ENCODE assay signal across 8 cellular contexts in the genomic region with DNA sequence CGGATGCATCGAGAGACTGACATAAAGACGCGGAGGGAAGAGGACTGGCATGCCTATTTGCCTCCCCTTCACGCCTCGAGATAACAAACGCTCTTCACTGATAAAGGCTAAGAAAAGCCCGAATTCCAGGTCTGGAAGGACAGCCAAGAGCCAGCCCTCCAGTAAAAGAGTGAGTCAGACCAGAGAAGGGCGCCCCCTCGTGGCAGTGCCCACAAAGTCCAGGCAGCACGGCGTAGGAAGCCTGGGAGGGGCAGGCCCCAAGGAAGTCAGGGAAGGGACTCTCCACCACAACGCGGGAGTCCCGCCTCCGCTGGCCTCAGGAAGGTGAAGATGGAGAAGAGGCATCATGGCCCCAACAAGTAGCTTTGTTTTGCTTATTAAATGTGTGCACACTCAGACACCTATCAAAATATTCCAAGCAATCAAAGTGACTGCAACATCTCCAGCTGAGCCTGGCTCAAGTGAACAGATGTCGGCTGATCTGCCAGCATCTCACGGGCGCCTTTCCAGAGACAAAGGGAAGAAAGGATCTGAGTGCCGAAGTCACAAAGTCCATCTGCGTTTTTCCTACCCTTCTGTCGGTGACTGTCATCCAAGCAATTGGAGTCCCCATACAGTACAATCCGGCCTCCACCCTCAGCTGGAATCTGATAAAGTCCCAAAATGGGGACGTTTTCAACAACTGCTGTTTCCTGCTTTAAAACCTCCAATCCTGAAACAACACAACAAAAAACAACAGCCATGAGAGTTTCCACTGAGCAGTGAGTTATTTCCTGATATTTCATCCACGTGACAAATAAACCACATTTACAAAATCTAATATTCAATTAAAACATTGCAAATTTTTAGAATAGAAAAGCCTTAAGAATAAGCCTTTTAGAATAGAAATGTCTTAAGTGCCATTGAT. TPM values are rescaled to one million over a fixed set of nuclear protein-coding genes. Genes with fewer than 3 reads are reported as not detected.
A peak's percentile ranks its signal among the peaks of the same experiment; 100 is the strongest.
DNase-seq lines count a peak whose midpoint lies in the region; ATAC-seq, FAIRE-seq and TF ChIP-seq lines count a peak whose summit lies in the region.

No MANE protein-coding gene starts in this region.

- H2AFZ ChIP-seq in HepG2 (ENCODE audit: low read length), result no peak overlapping the region

- TF ChIP-seq POLR2A in HepG2 (IDR thresholded peaks at IDR 0.05; ENCODE audit: insufficient read depth in 1 of 2, low read depth in 2 of 2, low read length in 2 of 2), result no peak

- H3K27ac ChIP-seq in colonic mucosa (no peak overlapping the region), HepG2 (ENCODE audit: extremely low read length, insufficient read depth, low read length) (no peak overlapping the region)

- H3K4me3 ChIP-seq in colonic mucosa (no peak overlapping the region), HepG2 (replicated peaks in 1 of 3; ENCODE audit: insufficient read depth in 1 of 3, low read depth in 2 of 3, low read length in 3 of 3) (no peak overlapping the region)

- TF ChIP-seq EP300 in HepG2 (IDR thresholded peaks at IDR 0.05; ENCODE audit: low read depth in 2 of 2, low read length in 2 of 2), result no peak
- no peak for TF ChIP-seq EP300 in HepG2 (CRISPR knock-in tag; IDR thresholded peaks at IDR 0.05; ENCODE audit: borderline replicate concordance)

- in situ Hi-C loops in HepG2 (cut with HindIII; ENCODE audit: extremely low pct_ligation_motif_present, low pct_unique_long_range_greater_than_20kb), result no loop called here

- BruUV-seq in HepG2 (replicated peaks; lab: Mats Ljungman, UMichigan), result no TSS peak

- POLR2A ChIA-PET in HepG2 (lab: Yijun Ruan, JAX), result no interaction called here

- no peaks in the 10 kb centered on the region for H3K79me2 ChIP-seq in HepG2 (ENCODE audit: insufficient read depth, low read length)

- H3K4me1 ChIP-seq in colonic mucosa (no peaks in the 10 kb centered on the region), HepG2 (ENCODE audit: insufficient read depth, low read length) (no peaks in the 10 kb centered on the region)

- H3K9ac ChIP-seq in colonic mucosa (ENCODE audit: low read depth in 2 of 2, low read length in 2 of 2), result no peak overlapping the region
- H3K9ac ChIP-seq in HepG2 (ENCODE audit: insufficient read depth, low read depth, low read length), result no peak overlapping the region

- H3K4me2 ChIP-seq in HepG2 (ENCODE audit: low read depth, low read length), result no peak overlapping the region

- WGBS in HepG2 (ENCODE audit: low lambda C conversion rate), result 67% methylated on average over 25 of the region's 25 CpGs

- H4K20me1 ChIP-seq in HepG2 (ENCODE audit: insufficient read depth, low read length), result peaks cover 4% of the 10 kb centered on the region; the same call in 1 of the 2 replicates

- intact Hi-C loops in colonic mucosa (cut with DNase I) (loop anchor here (5.0 kb wide), 1 partner anchor 96 kb away; the partner anchor contains the start of gene NECAB2), HepG2 (cut with micrococcal nuclease; ENCODE audit: unreplicated experiment) (no loop called here)

- H3K36me3 ChIP-seq in colonic mucosa, result peaks cover 15% of the 10 kb centered on the region
- H3K36me3 ChIP-seq in HepG2 (replicated peaks in 1 of 2; ENCODE audit: control insufficient read depth in 1 of 2, insufficient read depth in 2 of 2, low read length in 2 of 2), result peaks cover 46 to 89% of the 10 kb centered on the region in 2 experiments

- peak; percentile 72 for TF ChIP-seq RAD21 in HepG2 (CRISPR knock-in tag; IDR thresholded peaks at IDR 0.05)

- FAIRE-seq in HepG2 (lab: Jason Lieb, UNC), result peak; percentile 43

- peak; percentile 89 for TF ChIP-seq CTCF in colonic mucosa (IDR thresholded peaks at IDR 0.05)
- TF ChIP-seq CTCF in HepG2 (CRISPR knock-in tag; IDR thresholded peaks at IDR 0.05), result peak; percentile 95

- ATAC-seq in HepG2, result peak; percentile 97
- ATAC-seq in HG03442 (IDR thresholded peaks at IDR 0.05; ENCODE audit: unreplicated experiment), result no peak

- no peaks in the 10 kb centered on the region for H3K27me3 ChIP-seq in colonic mucosa
- no peaks in the 10 kb centered on the region for H3K27me3 ChIP-seq in HepG2 (ENCODE audit: control insufficient read depth in 1 of 2, insufficient read depth in 2 of 2, low read length in 2 of 2)

- CTCF ChIA-PET in HepG2 (lab: Yijun Ruan, JAX; ENCODE audit: low intra/inter-chr PET ratio, low total read pairs), result interaction anchor here (1.1 to 4.9 kb wide), 4 partner anchors 19 to 237 kb away, joined by 3 to 53 read pairs (median 12); no protein-coding TSS in a partner anchor

- peak; percentile 50 for DNase-seq in activated gamma-delta T cell treated with Interleukin-2 at 50 U/mL for 16 hours
- DNase-seq in activated gamma-delta T cell (lab: John Stamatoyannopoulos, UW), result no peak
- DNase-seq in NCI-H2227 (lab: John Stamatoyannopoulos, UW; ENCODE audit: unreplicated experiment), result peak; percentile 84
- peak; percentile 65 for DNase-seq in activated CD4-positive, alpha-beta T cell treated with anti-CD3 and anti-CD28 coated beads, Interleukin-2, amount 50 U/mL, for 1 hour
- DNase-seq in colonic mucosa, result peak; percentile 69
- peak; percentile 59 for DNase-seq in HepG2 (ENCODE audit: low spot score)
- DNase-seq in stimulated activated CD4-positive, alpha-beta T cell treated with anti-CD3 and anti-CD28 coated beads, Interleukin-4, amount 100 ng/mL, for 48 hours (ENCODE audit: low read depth in 2 of 2), result peak; percentile 62 to 67

- H3K9me3 ChIP-seq in colonic mucosa (no peaks in the 10 kb centered on the region), HepG2 (ENCODE audit: low read length) (no peaks in the 10 kb centered on the region)

TF ChIP-seq in HepG2, 621 proteins besides CTCF, POLR2A, EP300 and RAD21 (continues in another document):
- TF ChIP-seq, protein P1, sequence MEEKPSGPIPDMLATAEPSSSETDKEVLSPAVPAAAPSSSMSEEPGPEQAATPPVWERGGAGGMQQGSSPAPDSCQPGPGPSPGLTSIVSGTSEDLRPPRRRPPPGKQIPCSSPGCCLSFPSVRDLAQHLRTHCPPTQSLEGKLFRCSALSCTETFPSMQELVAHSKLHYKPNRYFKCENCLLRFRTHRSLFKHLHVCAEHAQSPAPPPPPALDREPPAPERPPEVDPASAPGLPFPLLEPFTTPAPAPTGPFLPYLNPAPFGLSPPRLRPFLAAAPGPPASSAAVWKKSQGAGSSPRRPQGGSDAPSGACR (CRISPR knock-in tag; IDR thresholded peaks at IDR 0.05), result 0 out of 2 replicates have a peak, but pooled peaks have one; percentile 48
- TF ChIP-seq MAF1 (CRISPR knock-in tag; IDR thresholded peaks at IDR 0.05; ENCODE audit: borderline replicate concordance), result no peak
- TF ChIP-seq SSRP1 (CRISPR knock-in tag; IDR thresholded peaks at IDR 0.05), result no peak

RNA-seq across cellular contexts. Expression of gene SLC38A8, which starts 20.4 kb away (rescaled TPM):
- total RNA-seq in colonic mucosa (not detected), HepG2 (2016; rRNA removed; fragmentation: Illumina TruSeq; extraction: Trizol) (0.24 TPM in 1 of 2 replicates, not detected in the other)
- total RNA-seq in HepG2 (2016; cell fraction: cytosol; rRNA removed; fragmentation: Illumina TruSeq; extraction: Trizol; ENCODE audit: low read depth), result not detected in 2 replicates
- not detected in 2 replicates for total RNA-seq in HepG2 (2016; cell fraction: insoluble cytoplasmic fraction; rRNA removed; fragmentation: Illumina TruSeq; extraction: Trizol)
- 0.31 TPM in 1 of 2 replicates, not detected in the other for total RNA-seq in HepG2 (2016; cell fraction: membrane; rRNA removed; fragmentation: Illumina TruSeq; extraction: Trizol)
- not detected in 2 replicates for total RNA-seq in HepG2 (2016; cell fraction: nucleus; rRNA removed; fragmentation: Illumina TruSeq; extraction: Trizol)
- polyA plus RNA-seq in HepG2 (2011; rRNA removed), result 0.37 and 0.61 TPM in 2 replicates
- 0.30 and 0.38 TPM in 2 replicates for polyA plus RNA-seq in HepG2 (2011; cell fraction: cytosol; rRNA removed)
- polyA plus RNA-seq in HepG2 (2011; cell fraction: nucleus; rRNA removed), result 0.16 and 0.71 TPM in 2 replicates
- polyA plus RNA-seq in HepG2 (2012), result 0.13 TPM in 1 of 2 replicates, not detected in the other
- polyA plus RNA-seq in HepG2 (2016; cell fraction: cytosol; fragmentation: Illumina TruSeq; extraction: Trizol; ENCODE audit: low read depth), result not detected in 2 replicates
- not detected in 2 replicates for polyA plus RNA-seq in HepG2 (2016; cell fraction: insoluble cytoplasmic fraction; fragmentation: Illumina TruSeq; extraction: Trizol; ENCODE audit: low read depth)
- not detected in 2 replicates for polyA plus RNA-seq in HepG2 (2016; cell fraction: membrane; fragmentation: Illumina TruSeq; extraction: Trizol; ENCODE audit: low read depth)
- polyA plus RNA-seq in HepG2 (2016; cell fraction: nucleus; fragmentation: Illumina TruSeq; extraction: Trizol; ENCODE audit: insufficient read depth, low read depth), result not detected in 2 replicates
- polyA minus RNA-seq in HepG2 (2011; rRNA and poly(A)+ RNA removed; ENCODE audit: low replicate concordance), result 0.36 TPM in 1 of 2 replicates, not detected in the other
- polyA minus RNA-seq in HepG2 (2011; cell fraction: cytosol; rRNA and poly(A)+ RNA removed), result not detected in 2 replicates
- not detected in 2 replicates for polyA minus RNA-seq in HepG2 (2011; cell fraction: nucleus; rRNA and poly(A)+ RNA removed)

RNA-seq across cellular contexts. Expression of gene MBTPS1, which starts 53.8 kb away (rescaled TPM):
- total RNA-seq in colonic mucosa (10 to 100 TPM; 69.6 to 80.7 TPM), HepG2 (2016; rRNA removed; fragmentation: Illumina TruSeq; extraction: Trizol) (42.0 and 56.7 TPM in 2 replicates)
- total RNA-seq in HepG2 (2016; cell fraction: cytosol; rRNA removed; fragmentation: Illumina TruSeq; extraction: Trizol; ENCODE audit: low read depth), result 14.4 and 16.1 TPM in 2 replicates
- total RNA-seq in HepG2 (2016; cell fraction: insoluble cytoplasmic fraction; rRNA removed; fragmentation: Illumina TruSeq; extraction: Trizol), result 36.6 and 55.6 TPM in 2 replicates
- 45.4 and 47.4 TPM in 2 replicates for total RNA-seq in HepG2 (2016; cell fraction: membrane; rRNA removed; fragmentation: Illumina TruSeq; extraction: Trizol)
- 69.1 and 74.7 TPM in 2 replicates for total RNA-seq in HepG2 (2016; cell fraction: nucleus; rRNA removed; fragmentation: Illumina TruSeq; extraction: Trizol)
- 83.4 and 91.3 TPM in 2 replicates for polyA plus RNA-seq in HepG2 (2011; rRNA removed)
- 67.3 and 71.7 TPM in 2 replicates for polyA plus RNA-seq in HepG2 (2011; cell fraction: cytosol; rRNA removed)
- 131 and 133 TPM in 2 replicates for polyA plus RNA-seq in HepG2 (2011; cell fraction: nucleus; rRNA removed)
- polyA plus RNA-seq in HepG2 (2012), result 62.6 and 69.2 TPM in 2 replicates
- 8.3 TPM in 2 replicates for polyA plus RNA-seq in HepG2 (2016; cell fraction: cytosol; fragmentation: Illumina TruSeq; extraction: Trizol; ENCODE audit: low read depth)
- 38.4 and 45.1 TPM in 2 replicates for polyA plus RNA-seq in HepG2 (2016; cell fraction: insoluble cytoplasmic fraction; fragmentation: Illumina TruSeq; extraction: Trizol; ENCODE audit: low read depth)
- polyA plus RNA-seq in HepG2 (2016; cell fraction: membrane; fragmentation: Illumina TruSeq; extraction: Trizol; ENCODE audit: low read depth), result 28.8 and 29.8 TPM in 2 replicates
- polyA plus RNA-seq in HepG2 (2016; cell fraction: nucleus; fragmentation: Illumina TruSeq; extraction: Trizol; ENCODE audit: insufficient read depth, low read depth), result 102 and 104 TPM in 2 replicates
- polyA minus RNA-seq in HepG2 (2011; rRNA and poly(A)+ RNA removed; ENCODE audit: low replicate concordance), result 115 TPM in 2 replicates
- 74.7 and 82.8 TPM in 2 replicates for polyA minus RNA-seq in HepG2 (2011; cell fraction: cytosol; rRNA and poly(A)+ RNA removed)
- 177 and 179 TPM in 2 replicates for polyA minus RNA-seq in HepG2 (2011; cell fraction: nucleus; rRNA and poly(A)+ RNA removed)
